In the genomic region with DNA sequence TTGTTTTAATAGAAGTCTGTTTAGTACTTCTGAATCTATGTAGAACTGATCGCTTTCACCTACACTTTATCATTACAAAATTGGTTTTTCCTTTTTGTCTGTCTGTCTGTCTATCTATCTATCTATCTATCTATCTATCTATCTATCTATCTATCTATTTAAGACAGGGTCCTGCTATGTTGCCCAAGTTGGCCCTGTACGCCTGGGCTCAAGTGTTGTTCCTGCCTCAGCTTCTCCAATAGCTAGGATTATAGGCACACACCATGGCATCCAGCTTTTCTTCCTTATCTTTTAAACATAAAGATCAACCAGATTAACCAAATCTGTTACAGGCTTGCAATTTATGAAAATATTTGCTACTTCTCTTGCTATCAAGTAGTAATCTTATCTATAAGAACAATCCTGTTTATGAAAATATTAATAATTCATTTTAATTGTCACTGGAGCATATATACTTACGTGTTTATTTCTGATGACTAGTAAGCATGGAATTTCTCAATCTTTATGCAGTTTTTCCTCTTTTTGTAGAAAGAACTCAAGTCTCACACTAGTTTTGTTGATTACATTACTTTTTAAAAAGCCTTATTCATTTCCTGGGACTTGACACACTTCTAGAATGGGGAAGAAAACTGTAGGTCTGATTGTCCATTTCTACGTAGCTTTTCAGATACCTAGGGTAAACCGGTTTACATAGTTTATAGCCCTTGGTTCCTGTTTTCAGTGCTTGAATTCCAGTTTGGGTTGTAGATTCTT, we compare ENCODE assay signal across 1 cellular context.
TF ChIP-seq lines count a peak whose summit lies in the region.

No MANE protein-coding gene starts in this region.

TF ChIP-seq in HCT116, 20 proteins besides CTCF, POLR2A, EP300 and RAD21:
- TF ChIP-seq, protein P1, sequence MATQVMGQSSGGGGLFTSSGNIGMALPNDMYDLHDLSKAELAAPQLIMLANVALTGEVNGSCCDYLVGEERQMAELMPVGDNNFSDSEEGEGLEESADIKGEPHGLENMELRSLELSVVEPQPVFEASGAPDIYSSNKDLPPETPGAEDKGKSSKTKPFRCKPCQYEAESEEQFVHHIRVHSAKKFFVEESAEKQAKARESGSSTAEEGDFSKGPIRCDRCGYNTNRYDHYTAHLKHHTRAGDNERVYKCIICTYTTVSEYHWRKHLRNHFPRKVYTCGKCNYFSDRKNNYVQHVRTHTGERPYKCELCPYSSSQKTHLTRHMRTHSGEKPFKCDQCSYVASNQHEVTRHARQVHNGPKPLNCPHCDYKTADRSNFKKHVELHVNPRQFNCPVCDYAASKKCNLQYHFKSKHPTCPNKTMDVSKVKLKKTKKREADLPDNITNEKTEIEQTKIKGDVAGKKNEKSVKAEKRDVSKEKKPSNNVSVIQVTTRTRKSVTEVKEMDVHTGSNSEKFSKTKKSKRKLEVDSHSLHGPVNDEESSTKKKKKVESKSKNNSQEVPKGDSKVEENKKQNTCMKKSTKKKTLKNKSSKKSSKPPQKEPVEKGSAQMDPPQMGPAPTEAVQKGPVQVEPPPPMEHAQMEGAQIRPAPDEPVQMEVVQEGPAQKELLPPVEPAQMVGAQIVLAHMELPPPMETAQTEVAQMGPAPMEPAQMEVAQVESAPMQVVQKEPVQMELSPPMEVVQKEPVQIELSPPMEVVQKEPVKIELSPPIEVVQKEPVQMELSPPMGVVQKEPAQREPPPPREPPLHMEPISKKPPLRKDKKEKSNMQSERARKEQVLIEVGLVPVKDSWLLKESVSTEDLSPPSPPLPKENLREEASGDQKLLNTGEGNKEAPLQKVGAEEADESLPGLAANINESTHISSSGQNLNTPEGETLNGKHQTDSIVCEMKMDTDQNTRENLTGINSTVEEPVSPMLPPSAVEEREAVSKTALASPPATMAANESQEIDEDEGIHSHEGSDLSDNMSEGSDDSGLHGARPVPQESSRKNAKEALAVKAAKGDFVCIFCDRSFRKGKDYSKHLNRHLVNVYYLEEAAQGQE (IDR thresholded peaks at IDR 0.05; ENCODE audit: low read depth) = no peak
- TF ChIP-seq SP1 (IDR thresholded peaks at IDR 0.05; ENCODE audit: low read depth) (no peak), ELF1 (IDR thresholded peaks at IDR 0.05; ENCODE audit: borderline replicate concordance, low read depth) (no peak), CBX3 (IDR thresholded peaks at IDR 0.05; ENCODE audit: low read depth) (no peak)
